8 cellular contexts compared by ENCODE assay signal in genomic region chr15:50687302-50687902, GRCh38. TPM values are rescaled to one million over a fixed set of nuclear protein-coding genes. Genes with fewer than 3 reads are reported as not detected.
DNase-seq lines count a peak whose midpoint lies in the region; ATAC-seq and TF ChIP-seq lines count a peak whose summit lies in the region.

No MANE protein-coding gene starts in this region.

- H3K4me3 Mint-ChIP-seq in activated naive CD8-positive, alpha-beta T cell treated with anti-CD3 and anti-CD28 coated beads, Interleukin-2, amount 10 ng/mL, durations not matched to agents 7 days and 5 days = peak overlapping the region; percentile 99
- H3K4me3 Mint-ChIP-seq in type B pancreatic cell = peak overlapping the region; percentile 90

- H3K4me1 ChIP-seq in BE2C (no peaks in the 10 kb centered on the region), HAP-1 (peaks cover 19% of the 10 kb centered on the region), left lung (peaks cover 0 to 35% of the 10 kb centered on the region in 2 donors)

- no peaks in the 10 kb centered on the region for H3K27me3 Mint-ChIP-seq in activated naive CD8-positive, alpha-beta T cell treated with anti-CD3 and anti-CD28 coated beads, Interleukin-2, amount 10 ng/mL, durations not matched to agents 7 days and 5 days
- H3K27me3 Mint-ChIP-seq in type B pancreatic cell = no peaks in the 10 kb centered on the region

- H3K27ac Mint-ChIP-seq in activated naive CD8-positive, alpha-beta T cell treated with anti-CD3 and anti-CD28 coated beads, Interleukin-2, amount 10 ng/mL, durations not matched to agents 7 days and 5 days = peak overlapping the region; percentile 84
- peak overlapping the region; percentile 93 for H3K27ac Mint-ChIP-seq in type B pancreatic cell

- peak overlapping the region; percentile 97 for H3K4me3 ChIP-seq in BE2C (ENCODE audit: low read depth, low read length)
- H3K4me3 ChIP-seq in HAP-1 = peak overlapping the region; percentile 86
- H3K4me3 ChIP-seq in left lung = peak overlapping the region; percentile 75 to 85

- peak overlapping the region; percentile 90 to 97 for H3K27ac ChIP-seq in left lung

- H3K36me3 ChIP-seq in BE2C = peaks cover 15% of the 10 kb centered on the region
- H3K36me3 ChIP-seq in HAP-1 (replicated peaks) = peaks cover 5% of the 10 kb centered on the region
- H3K36me3 ChIP-seq in left lung = no peaks in the 10 kb centered on the region

- ATAC-seq in activated naive CD8-positive, alpha-beta T cell treated with anti-CD3 and anti-CD28 coated beads, Interleukin-2, amount 10 ng/mL, durations not matched to agents 7 days and 5 days (ENCODE audit: low read depth) = no peak
- ATAC-seq in left lung = peak; percentile 2

- peaks cover 20% of the 10 kb centered on the region for H3K36me3 Mint-ChIP-seq in activated naive CD8-positive, alpha-beta T cell treated with anti-CD3 and anti-CD28 coated beads, Interleukin-2, amount 10 ng/mL, durations not matched to agents 7 days and 5 days
- H3K36me3 Mint-ChIP-seq in type B pancreatic cell = peaks cover 8% of the 10 kb centered on the region

- POLR2A ChIA-PET in activated naive CD8-positive, alpha-beta T cell treated with anti-CD3 and anti-CD28 coated beads, Interleukin-2, amount 10 ng/mL, durations not matched to agents 7 days and 5 days (lab: Charles Lee) = interaction anchor here (1.8 to 1.9 kb wide), 2 partner anchors 78 to 191 kb away, joined by 6 read pairs; partner anchors contain the start of gene SPPL2A

- H3K9me3 ChIP-seq in BE2C (no peaks in the 10 kb centered on the region), HAP-1 (no peaks in the 10 kb centered on the region), left lung (no peaks in the 10 kb centered on the region)

- no peak for TF ChIP-seq CTCF in BE2C (IDR thresholded peaks at IDR 0.05; ENCODE audit: low read depth, low read length)
- no peak for TF ChIP-seq CTCF in left lung (IDR thresholded peaks at IDR 0.05)
- no peak for TF ChIP-seq CTCF in type B pancreatic cell (conservative IDR thresholded peaks at IDR 0.05)

- in situ Hi-C loops in HAP-1 (cut with MboI; ENCODE audit: low sequenced_read_pairs) = loop anchor here (10.0 kb wide), 1 partner anchor 217 kb away; the partner anchor contains the start of gene AP4E1

- peaks cover 26% of the 10 kb centered on the region for H3K4me1 Mint-ChIP-seq in activated naive CD8-positive, alpha-beta T cell treated with anti-CD3 and anti-CD28 coated beads, Interleukin-2, amount 10 ng/mL, durations not matched to agents 7 days and 5 days
- peaks cover 15% of the 10 kb centered on the region for H3K4me1 Mint-ChIP-seq in type B pancreatic cell (ENCODE audit: unreplicated experiment)

- intact Hi-C loops in left lung (cut with DNase I) = loop anchor here in 1 of 2 donors (10.0 kb wide), 1 partner anchor 77 kb away; the partner anchor contains the start of gene SPPL2A

- no peaks in the 10 kb centered on the region for H3K27me3 ChIP-seq in BE2C
- no peaks in the 10 kb centered on the region for H3K27me3 ChIP-seq in HAP-1 (ENCODE audit: low read depth)
- H3K27me3 ChIP-seq in left lung = no peaks in the 10 kb centered on the region

- DNase-seq in BE2C = no peak
- no peak for DNase-seq in HAP-1 (ENCODE audit: low spot score in 2 of 2)
- DNase-seq in activated naive CD8-positive, alpha-beta T cell treated with anti-CD3 and anti-CD28 coated beads, Interleukin-2, amount 10 ng/mL, durations not matched to agents 7 days and 5 days = no peak
- DNase-seq in left lung = no peak
- no peak for DNase-seq in type B pancreatic cell (ENCODE audit: extremely low spot score, unreplicated experiment)
- no peak for DNase-seq in AG08395 (ENCODE audit: low spot score)
- DNase-seq in NCI-H526 treated with DMSO at 0.1 percent for 48 hours (lab: John Stamatoyannopoulos, UW) = no peak
- DNase-seq in NOMO-1 treated with DMSO at 0.1 percent for 48 hours (lab: John Stamatoyannopoulos, UW; ENCODE audit: unreplicated experiment) = no peak

- H3K9me3 Mint-ChIP-seq in activated naive CD8-positive, alpha-beta T cell treated with anti-CD3 and anti-CD28 coated beads, Interleukin-2, amount 10 ng/mL, durations not matched to agents 7 days and 5 days = no peaks in the 10 kb centered on the region
- H3K9me3 Mint-ChIP-seq in type B pancreatic cell = no peaks in the 10 kb centered on the region

RNA-seq across cellular contexts. Expression of gene TRPM7, which starts 0.8 kb away (rescaled TPM):
- polyA plus RNA-seq in BE2C (2012; ENCODE audit: insufficient read depth, insufficient read length, low read depth) = 10.3 TPM
- 10 to 100 TPM; 47.0 to 51.5 TPM for total RNA-seq in activated naive CD8-positive, alpha-beta T cell treated with anti-CD3 and anti-CD28 coated beads, Interleukin-2, amount 10 ng/mL, durations not matched to agents 7 days and 5 days
- total RNA-seq in left lung (10 to 100 TPM; 30.6 to 47.6 TPM), type B pancreatic cell (ENCODE audit: low replicate concordance) (39.0 and 43.6 TPM in 2 replicates)
